In genomic region chr15:101398247-101398646, GRCh38 we compare ENCODE assay signal across 23 cellular contexts.
"Had no signal": no experiment of that assay in that cellular context is flagged by ENCODE, and none has a peak within 500 bp of the region (broad histone marks: within the 10 kb centered on the region; RNA-seq: fewer than 3 reads in every experiment).

No MANE protein-coding gene starts in this region.

- H3K27me3 ChIP-seq: colonic mucosa, gastrocnemius medialis, transverse colon, vagina had no signal

- H3K4me3 ChIP-seq: colonic mucosa, dorsolateral prefrontal cortex, esophagus squamous epithelium, gastrocnemius medialis, transverse colon, vagina had no signal

- H3K27ac ChIP-seq: colonic mucosa, dorsolateral prefrontal cortex, esophagus squamous epithelium, gastrocnemius medialis, transverse colon, vagina had no signal

- H3K27ac Mint-ChIP-seq: activated T-helper 17 cell treated with anti-CD3 and anti-CD28 coated beads, Interleukin-2, amount 50 U/mL, for 72 hours; endodermal cell; stimulated activated effector memory CD8-positive, alpha-beta T cell treated with anti-CD3 and anti-CD28 coated beads, Interleukin-12 subunit alpha, Interleukin-12 subunit beta, amount 100 ng/mL, for 72 hours; T-helper 2 cell treated with Interferon-gamma antibody and Interleukin-4, amounts not matched to agents 5 μg/mL and 100 μg/mL, for 36 hours had no signal

- ATAC-seq: activated naive CD4-positive, alpha-beta T cell treated with anti-CD3 and anti-CD28 coated beads, Interleukin-2, amount 50 U/mL, for 72 hours; activated T-helper 17 cell treated with anti-CD3 and anti-CD28 coated beads, Interleukin-2, amount 50 U/mL, for 72 hours; gastrocnemius medialis; left cardiac atrium; sciatic nerve; stimulated activated effector memory CD8-positive, alpha-beta T cell treated with anti-CD3 and anti-CD28 coated beads, Interleukin-12 subunit alpha, Interleukin-12 subunit beta, amount 100 ng/mL, for 72 hours had no signal

- H3K4me3 Mint-ChIP-seq: activated T-cell treated with anti-CD3 and anti-CD28 coated beads, Interleukin-2, amount 50 U/mL, for 24 hours; activated T-helper 17 cell treated with anti-CD3 and anti-CD28 coated beads, Interleukin-2, amount 50 U/mL, for 72 hours; endodermal cell; nephron progenitor cell; stimulated activated effector memory CD8-positive, alpha-beta T cell treated with anti-CD3 and anti-CD28 coated beads, Interleukin-12 subunit alpha, Interleukin-12 subunit beta, amount 100 ng/mL, for 72 hours; T-helper 2 cell treated with Interferon-gamma antibody and Interleukin-4, amounts not matched to agents 5 μg/mL and 100 μg/mL, for 36 hours had no signal

- H3K4me1 ChIP-seq: colonic mucosa, esophagus squamous epithelium, gastrocnemius medialis, transverse colon, vagina had no signal

- H3K9me3 ChIP-seq: colonic mucosa, esophagus squamous epithelium, gastrocnemius medialis, transverse colon, vagina had no signal

- H3K9me3 Mint-ChIP-seq: activated naive CD4-positive, alpha-beta T cell treated with anti-CD3 and anti-CD28 coated beads, Interleukin-2, amount 50 U/mL, for 72 hours; activated T-cell treated with anti-CD3 and anti-CD28 coated beads, Interleukin-2, amount 50 U/mL, for 24 hours; activated T-helper 17 cell treated with anti-CD3 and anti-CD28 coated beads, Interleukin-2, amount 50 U/mL, for 72 hours; endodermal cell; stimulated activated effector memory CD8-positive, alpha-beta T cell treated with anti-CD3 and anti-CD28 coated beads, Interleukin-12 subunit alpha, Interleukin-12 subunit beta, amount 100 ng/mL, for 72 hours; stimulated activated naive CD8-positive, alpha-beta T cell treated with anti-CD3 and anti-CD28 coated beads, Interleukin-15, amount 100 ng/mL, for 72 hours; T-helper 2 cell treated with Interferon-gamma antibody and Interleukin-4, amounts not matched to agents 5 μg/mL and 100 μg/mL, for 36 hours had no signal

- H3K4me1 Mint-ChIP-seq: stimulated activated effector memory CD8-positive, alpha-beta T cell treated with anti-CD3 and anti-CD28 coated beads, Interleukin-12 subunit alpha, Interleukin-12 subunit beta, amount 100 ng/mL, for 72 hours had no signal

- DNase-seq: activated CD4-positive, alpha-beta T cell treated with anti-CD3 and anti-CD28 coated beads for 1 hour; activated CD4-positive, alpha-beta T cell treated with anti-CD3 and anti-CD28 coated beads, Interleukin-2, amount 50 U/mL, for 1 hour; activated CD8-positive, alpha-beta T cell treated with anti-CD3 and anti-CD28 coated beads, Interleukin-2, amount 10 ng/mL, durations not matched to agents 7 days and 5 days; activated T-cell treated with anti-CD3 and anti-CD28 coated beads, Interleukin-2, amount 50 U/mL, for 24 hours; colonic mucosa; dorsolateral prefrontal cortex; endodermal cell; esophagus squamous epithelium; gastrocnemius medialis; hippocampal formation; left cardiac atrium; mesenchymal stem cell; nephron progenitor cell; small intestine; stimulated activated CD4-positive, alpha-beta T cell treated with anti-CD3 and anti-CD28 coated beads, Interleukin-2, amount 100 ng/mL, for 24 hours; stimulated activated naive CD8-positive, alpha-beta T cell treated with anti-CD3 and anti-CD28 coated beads, Interleukin-15, amount 100 ng/mL, for 72 hours; transverse colon had no signal

- H3K36me3 ChIP-seq: colonic mucosa, esophagus squamous epithelium, transverse colon, vagina had no signal
